ENCODE assay signal across 8 cellular contexts in the genomic region with DNA sequence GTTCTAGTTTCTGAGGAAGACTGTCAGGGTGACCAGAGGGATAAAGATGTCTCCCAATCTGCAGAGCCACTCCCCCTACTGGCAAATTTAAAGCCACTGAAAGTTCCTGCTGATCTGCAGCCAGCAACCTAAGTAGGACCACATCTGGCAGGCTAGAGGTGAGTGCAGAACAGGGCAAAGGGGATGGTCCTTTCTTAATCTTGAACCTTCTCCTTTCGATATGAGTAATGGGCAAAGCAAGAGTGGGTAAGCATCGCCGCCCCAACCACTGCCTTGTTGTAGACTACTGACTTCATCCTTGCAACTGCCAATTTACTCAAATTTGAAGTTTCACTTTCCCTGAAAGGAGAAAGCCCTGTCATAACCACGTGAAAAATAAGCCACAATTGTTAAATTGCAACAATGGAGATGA. TPM values are rescaled to one million over a fixed set of nuclear protein-coding genes. Genes with fewer than 3 reads are reported as not detected.
DNase-seq lines count a peak whose midpoint lies in the region; ATAC-seq and TF ChIP-seq lines count a peak whose summit lies in the region.

No MANE protein-coding gene starts in this region.

- peaks cover 42% of the 10 kb centered on the region for H3K4me1 Mint-ChIP-seq in dendritic cell treated with granulocyte-macrophage colony-stimulating factor and Interleukin-4, amounts not matched to agents 40 ng/mL and 50 ng/mL, for 4 days (ENCODE audit: low read depth)

- 69 to 87% methylated on average over 3 to 4 of the region's 4 CpGs for WGBS in gastroesophageal sphincter (ENCODE audit: low coverage in 1 of 2), 2 donors

- no peak overlapping the region for H3K4me3 ChIP-seq in gastroesophageal sphincter

- DNase-seq in activated naive CD4-positive, alpha-beta T cell treated with Interleukin-2 at 50 U/mL for 16 hours, result peak; percentile 58
- no peak for DNase-seq in activated naive CD4-positive, alpha-beta T cell (lab: John Stamatoyannopoulos, UW)
- DNase-seq in NCI-H69 (lab: John Stamatoyannopoulos, UW), result peak; percentile 76
- no peak for DNase-seq in NCI-H345 (lab: John Stamatoyannopoulos, UW)
- no peak for DNase-seq in nucleus accumbens (lab: John Stamatoyannopoulos, UW)

- intact Hi-C loops in dendritic cell treated with granulocyte-macrophage colony-stimulating factor and Interleukin-4, amounts not matched to agents 40 ng/mL and 50 ng/mL, for 4 days (cut with micrococcal nuclease), result loop anchor here (5.0 kb wide), 1 partner anchor 43 kb away; no protein-coding TSS in a partner anchor

- no peak for TF ChIP-seq CTCF in gastroesophageal sphincter (IDR thresholded peaks at IDR 0.05)

- peaks cover 0 to 18% (median 0%) of the 10 kb centered on the region in 3 donors for H3K4me1 ChIP-seq in gastroesophageal sphincter

- H3K36me3 ChIP-seq in gastroesophageal sphincter, result no peaks in the 10 kb centered on the region

- H3K27ac Mint-ChIP-seq in dendritic cell treated with granulocyte-macrophage colony-stimulating factor and Interleukin-4, amounts not matched to agents 40 ng/mL and 50 ng/mL, for 4 days, result no peak overlapping the region

- no peaks in the 10 kb centered on the region for H3K9me3 Mint-ChIP-seq in dendritic cell treated with granulocyte-macrophage colony-stimulating factor and Interleukin-4, amounts not matched to agents 40 ng/mL and 50 ng/mL, for 4 days

- peaks cover 5% of the 10 kb centered on the region for H3K27me3 Mint-ChIP-seq in dendritic cell treated with granulocyte-macrophage colony-stimulating factor and Interleukin-4, amounts not matched to agents 40 ng/mL and 50 ng/mL, for 4 days

- H3K36me3 Mint-ChIP-seq in dendritic cell treated with granulocyte-macrophage colony-stimulating factor and Interleukin-4, amounts not matched to agents 40 ng/mL and 50 ng/mL, for 4 days (ENCODE audit: low read depth), result no peaks in the 10 kb centered on the region

- ATAC-seq in HG02763 (IDR thresholded peaks at IDR 0.05; ENCODE audit: unreplicated experiment) (peak; percentile 98), gastroesophageal sphincter (no peak)

- H3K27ac ChIP-seq in gastroesophageal sphincter, result no peak overlapping the region

- peak overlapping the region; percentile 26 for H3K4me3 Mint-ChIP-seq in dendritic cell treated with granulocyte-macrophage colony-stimulating factor and Interleukin-4, amounts not matched to agents 40 ng/mL and 50 ng/mL, for 4 days

- H3K27me3 ChIP-seq in gastroesophageal sphincter, result no peaks in the 10 kb centered on the region

- no peak for TF ChIP-seq EP300 in gastroesophageal sphincter (IDR thresholded peaks at IDR 0.05)

- no peaks in the 10 kb centered on the region for H3K9me3 ChIP-seq in gastroesophageal sphincter

- no peak for TF ChIP-seq POLR2A in gastroesophageal sphincter (IDR thresholded peaks at IDR 0.05)

RNA-seq across cellular contexts. Expression of gene SCUBE2, which starts 30.7 kb away (rescaled TPM):
- total RNA-seq in gastroesophageal sphincter, result 10 to 100 TPM in 1 of 4 donors, 1 to 10 TPM in 2, under 1 TPM in 1; 0.78 to 13.1 (median 5.0) TPM

RNA-seq across cellular contexts. Expression of gene NRIP3, which starts 56.9 kb away (rescaled TPM):
- 1 to 10 TPM; 1.8 to 2.9 (median 2.2) TPM for total RNA-seq in gastroesophageal sphincter

Comparison
In these comparisons a context has a peak if more than half of its experiments do, and no peak if none do; other contexts are left out.
1. DNase-seq: peak in activated naive CD4-positive, alpha-beta T cell treated with Interleukin-2 at 50 U/mL for 16 hours (single experiment) and NCI-H69 (single experiment); none in activated naive CD4-positive, alpha-beta T cell (0 of 4), NCI-H345 (single experiment) and nucleus accumbens (0 of 56).